Comparison of ENCODE assay signal across 1 cellular context in the genomic region with DNA sequence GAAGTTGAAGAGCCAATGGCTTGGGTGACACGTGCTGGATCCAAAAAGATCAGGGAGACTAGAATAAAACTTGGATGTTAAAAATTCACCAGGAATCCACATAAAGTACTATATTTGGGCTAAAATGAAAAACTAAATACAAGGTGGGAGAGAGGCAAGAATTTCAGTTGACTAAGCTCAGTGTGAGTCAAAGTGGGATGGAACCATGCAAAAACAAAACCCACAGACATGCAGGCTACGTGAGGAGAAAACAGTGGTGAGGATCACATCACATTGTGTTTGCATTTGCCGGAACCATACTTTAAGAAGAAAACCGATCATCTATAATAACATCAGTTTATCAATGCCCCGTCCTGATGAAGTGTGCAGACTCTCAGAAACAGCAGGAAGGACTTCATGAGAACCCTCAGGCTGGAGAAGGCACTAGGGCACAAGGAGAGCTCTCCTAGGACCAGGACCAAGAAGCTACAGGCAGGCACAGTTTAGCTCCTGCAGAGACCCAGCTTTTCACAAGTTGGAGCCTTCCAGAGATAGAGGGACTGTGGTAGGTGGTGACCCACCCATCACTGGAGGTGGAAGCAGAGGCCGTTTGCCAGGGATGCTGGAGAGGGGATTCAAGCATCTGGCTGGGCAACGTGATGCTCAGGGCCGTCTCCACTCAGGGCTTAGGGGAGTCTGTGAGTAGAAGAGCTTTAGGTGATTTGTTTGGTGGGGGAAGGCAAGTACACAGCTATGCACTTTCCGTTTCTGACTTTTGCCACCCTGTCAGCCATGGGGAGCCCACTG.
TF ChIP-seq lines count a peak whose summit lies in the region.

No MANE protein-coding gene starts in this region.

TF ChIP-seq in IMR-90, 13 proteins besides CTCF, POLR2A, EP300 and RAD21 (continued from another document):
- TF ChIP-seq, protein P1, sequence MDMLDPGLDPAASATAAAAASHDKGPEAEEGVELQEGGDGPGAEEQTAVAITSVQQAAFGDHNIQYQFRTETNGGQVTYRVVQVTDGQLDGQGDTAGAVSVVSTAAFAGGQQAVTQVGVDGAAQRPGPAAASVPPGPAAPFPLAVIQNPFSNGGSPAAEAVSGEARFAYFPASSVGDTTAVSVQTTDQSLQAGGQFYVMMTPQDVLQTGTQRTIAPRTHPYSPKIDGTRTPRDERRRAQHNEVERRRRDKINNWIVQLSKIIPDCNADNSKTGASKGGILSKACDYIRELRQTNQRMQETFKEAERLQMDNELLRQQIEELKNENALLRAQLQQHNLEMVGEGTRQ (IDR thresholded peaks at IDR 0.05; ENCODE audit: low read depth, low read length), result no peak
- TF ChIP-seq CEBPB (IDR thresholded peaks at IDR 0.05; ENCODE audit: low read depth, low read length) (no peak), CHD1 (IDR thresholded peaks at IDR 0.05; ENCODE audit: low read depth, low read length) (no peak), MXI1 (IDR thresholded peaks at IDR 0.05; ENCODE audit: borderline replicate concordance, low read depth, low read length) (no peak), RCOR1 (IDR thresholded peaks at IDR 0.05; ENCODE audit: insufficient replicate concordance, low read length) (no peak), BHLHE40 (IDR thresholded peaks at IDR 0.05; ENCODE audit: low read depth, low read length) (no peak), RFX5 (IDR thresholded peaks at IDR 0.05; ENCODE audit: low read depth, low read length) (no peak), SMC3 (IDR thresholded peaks at IDR 0.05; ENCODE audit: low read depth, low read length) (no peak)
- TF ChIP-seq, protein P2, sequence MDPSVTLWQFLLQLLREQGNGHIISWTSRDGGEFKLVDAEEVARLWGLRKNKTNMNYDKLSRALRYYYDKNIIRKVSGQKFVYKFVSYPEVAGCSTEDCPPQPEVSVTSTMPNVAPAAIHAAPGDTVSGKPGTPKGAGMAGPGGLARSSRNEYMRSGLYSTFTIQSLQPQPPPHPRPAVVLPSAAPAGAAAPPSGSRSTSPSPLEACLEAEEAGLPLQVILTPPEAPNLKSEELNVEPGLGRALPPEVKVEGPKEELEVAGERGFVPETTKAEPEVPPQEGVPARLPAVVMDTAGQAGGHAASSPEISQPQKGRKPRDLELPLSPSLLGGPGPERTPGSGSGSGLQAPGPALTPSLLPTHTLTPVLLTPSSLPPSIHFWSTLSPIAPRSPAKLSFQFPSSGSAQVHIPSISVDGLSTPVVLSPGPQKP (IDR thresholded peaks at IDR 0.05; ENCODE audit: borderline replicate concordance, low read depth, low read length), result no peak
TF ChIP-seq in IMR-90: peak in this region for 0.
